11 cellular contexts compared by ENCODE assay signal in the genomic region with DNA sequence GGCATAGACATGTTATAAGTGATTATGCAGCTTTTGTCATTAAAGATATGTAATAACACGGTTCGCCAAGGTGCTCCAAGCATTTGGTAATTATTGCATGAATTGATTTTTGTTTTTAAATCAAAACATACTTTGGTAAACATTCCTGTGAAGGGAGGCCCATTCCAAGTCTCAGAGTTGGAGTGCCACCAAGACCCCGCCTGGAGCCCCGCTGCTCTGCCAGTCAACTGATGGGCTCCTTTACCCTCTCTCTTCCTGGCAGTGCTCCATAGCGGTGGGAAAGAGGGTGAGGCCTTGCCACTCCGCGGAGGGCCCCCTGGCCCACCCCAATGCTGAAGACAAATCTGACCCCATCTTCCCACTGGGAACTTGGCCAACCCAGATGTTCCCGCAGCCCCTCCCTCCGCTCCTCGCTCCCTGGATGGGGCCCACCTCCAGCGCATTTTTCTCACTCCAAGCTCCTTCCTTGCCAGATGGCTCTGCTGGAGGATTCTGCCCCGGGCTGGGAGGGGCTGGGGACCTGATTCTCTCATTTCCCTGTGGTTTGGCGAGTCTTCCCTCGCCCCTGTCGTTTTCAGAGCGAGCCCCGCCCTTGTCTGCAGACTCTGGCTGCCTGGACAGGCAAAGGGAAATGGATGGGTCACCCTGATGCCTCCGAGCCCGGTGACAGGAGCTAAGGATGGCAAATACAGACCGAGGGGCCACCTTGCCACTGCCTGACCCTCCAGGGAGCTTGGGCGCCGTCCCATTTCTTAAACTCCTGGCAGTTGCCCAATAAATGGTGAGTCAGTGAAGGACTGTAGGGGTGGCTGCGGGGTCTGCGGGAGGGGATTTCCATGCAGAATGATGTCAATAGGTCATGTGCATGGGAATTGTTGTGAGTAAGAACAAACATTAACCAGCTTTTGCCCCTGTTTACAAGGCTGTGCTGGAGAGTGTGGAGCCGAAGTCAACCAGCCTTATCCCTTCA. TPM values are rescaled to one million over a fixed set of nuclear protein-coding genes. Genes with fewer than 3 reads are reported as not detected.
A peak's percentile ranks its signal among the peaks of the same experiment; 100 is the strongest.
DNase-seq lines count a peak whose midpoint lies in the region; ATAC-seq, FAIRE-seq and TF ChIP-seq lines count a peak whose summit lies in the region.
"Had no signal": no experiment of that assay in that cellular context is flagged by ENCODE, and none has a peak within 500 bp of the region (broad histone marks: within the 10 kb centered on the region; RNA-seq: fewer than 3 reads in every experiment).

No MANE protein-coding gene starts in this region.

- TF ChIP-seq RAD21 in H1 (IDR thresholded peaks at IDR 0.05 in 1 of 2, conservative IDR thresholded peaks at IDR 0.05 in 1 of 2; ENCODE audit: low read depth in 2 of 2, low read length in 2 of 2): no peak

- H3K27me3 ChIP-seq in H1 (replicated peaks in 1 of 4; ENCODE audit: control insufficient read depth in 3 of 4, extremely low read depth in 1 of 4, insufficient read depth in 3 of 4, low read length in 3 of 4): no peaks in the 10 kb centered on the region
- no peaks in the 10 kb centered on the region for H3K27me3 ChIP-seq in muscle layer of colon (ENCODE audit: control insufficient read depth in 1 of 2, insufficient read depth in 2 of 2, low read length in 2 of 2)

- WGBS in H1 (ENCODE audit: extremely low coverage in 1 of 2, insufficient coverage in 1 of 2, insufficient read length in 1 of 2, insufficient replicate concordance in 2 of 2, low coverage in 1 of 2, low lambda C conversion rate in 2 of 2, missing lambda C conversion rate in 1 of 2), 2 experiments: 82% methylated on average over 25 of the region's 25 CpGs; no CpG with 5 or more reads in 1 of the 2 experiments

- no peak overlapping the region for H3K4me2 ChIP-seq in H1 (ENCODE audit: insufficient read depth in 1 of 2, low read depth in 2 of 2, low read length in 2 of 2)

- H2BK12ac ChIP-seq in H1 (ENCODE audit: low read depth, low read length): no peak overlapping the region

- DNase-seq in AG08396 (ENCODE audit: low spot score): peak; percentile 66
- DNase-seq in NCI-H446 treated with DMSO at 0.1 percent for 48 hours (lab: John Stamatoyannopoulos, UW): peak; percentile 63
- DNase-seq in H1 (ENCODE audit: low read depth in 1 of 2, low spot score in 2 of 2): no peak
- no peak for DNase-seq in activated CD4-positive, alpha-beta T cell treated with anti-CD3 and anti-CD28 coated beads for 36 hours
- no peak for DNase-seq in activated naive CD4-positive, alpha-beta T cell treated with anti-CD3 and anti-CD28 coated beads, Interleukin-2, amount 50 U/mL, for 16 hours
- no peak for DNase-seq in activated T-cell treated with anti-CD3 and anti-CD28 coated beads, Interleukin-2, amount 50 U/mL, for 4 hours
- DNase-seq: activated CD4-positive, alpha-beta T cell treated with anti-CD3 and anti-CD28 coated beads, Interleukin-2, amount 10 ng/mL, durations not matched to agents 7 days and 5 days; CD8-positive, alpha-beta T cell had no signal

- TF ChIP-seq EP300 in H1 (IDR thresholded peaks at IDR 0.05; ENCODE audit: borderline replicate concordance in 1 of 2, low read depth in 2 of 2, low read length in 2 of 2): no peak

- TF ChIP-seq CTCF in H1 (IDR thresholded peaks at IDR 0.05; ENCODE audit: control extremely low read depth in 1 of 3, insufficient read depth in 1 of 3, low read depth in 1 of 3, low read length in 3 of 3): no peak

- no peak overlapping the region for H3K18ac ChIP-seq in H1 (ENCODE audit: extremely low read depth, low read length)

- H3K4ac ChIP-seq in H1 (replicated peaks; ENCODE audit: insufficient read length, low read depth, low read length): no peak overlapping the region

- H4K20me1 ChIP-seq in H1 (replicated peaks in 1 of 2; ENCODE audit: control insufficient read depth in 1 of 2, insufficient read depth in 2 of 2, low read length in 2 of 2): no peaks in the 10 kb centered on the region

- H4K8ac ChIP-seq in H1 (ENCODE audit: extremely low read depth, insufficient read depth, low read length): no peak overlapping the region

- H2BK20ac ChIP-seq in H1 (ENCODE audit: low read length): no peak overlapping the region

- no peak for TF ChIP-seq POLR2A in H1 (IDR thresholded peaks at IDR 0.05; ENCODE audit: control extremely low read depth in 1 of 2, low read depth in 2 of 2, low read length in 2 of 2)

- H3K27ac ChIP-seq in H1 (ENCODE audit: low read depth, low read length) (no peak overlapping the region), muscle layer of colon (ENCODE audit: low read depth, low read length) (peak overlapping the region; percentile 7)

- no peak overlapping the region for H3K56ac ChIP-seq in H1 (replicated peaks; ENCODE audit: insufficient read length, low read depth, low read length)

- H3K79me1 ChIP-seq in H1 (ENCODE audit: low read depth, low read length): no peaks in the 10 kb centered on the region

- H3K4me1 ChIP-seq in H1 (replicated peaks in 1 of 4; ENCODE audit: control insufficient read depth in 3 of 4, insufficient read depth in 4 of 4, low read length in 3 of 4): peaks cover 9 to 21% (median 11%) of the 10 kb centered on the region in 4 experiments
- H3K4me1 ChIP-seq in muscle layer of colon (ENCODE audit: insufficient read depth, low read length): peaks cover 14% of the 10 kb centered on the region

- H3K23ac ChIP-seq in H1 (ENCODE audit: insufficient read length): no peak overlapping the region

- FAIRE-seq in H1 (lab: Jason Lieb, UNC): no peak

- H3K36me3 Mint-ChIP-seq in activated CD4-positive, alpha-beta T cell treated with anti-CD3 and anti-CD28 coated beads for 36 hours (ENCODE audit: low read depth): peaks cover 8% of the 10 kb centered on the region
- peaks cover 19% of the 10 kb centered on the region for H3K36me3 Mint-ChIP-seq in activated T-cell treated with anti-CD3 and anti-CD28 coated beads, Interleukin-2, amount 50 U/mL, for 4 hours (ENCODE audit: insufficient read depth)

- H4K91ac ChIP-seq in H1 (replicated peaks; ENCODE audit: insufficient read length, low read length): peak overlapping the region; percentile 12

- no peak overlapping the region for H2BK15ac ChIP-seq in H1 (ENCODE audit: low read length)

- no peak overlapping the region for H3K4me3 Mint-ChIP-seq in activated CD4-positive, alpha-beta T cell treated with anti-CD3 and anti-CD28 coated beads for 36 hours
- H3K4me3 Mint-ChIP-seq in activated T-cell treated with anti-CD3 and anti-CD28 coated beads, Interleukin-2, amount 50 U/mL, for 4 hours: no peak overlapping the region
- H3K4me3 Mint-ChIP-seq: activated CD4-positive, alpha-beta T cell treated with anti-CD3 and anti-CD28 coated beads, Interleukin-2, amount 10 ng/mL, durations not matched to agents 7 days and 5 days; CD8-positive, alpha-beta T cell had no signal

- H3K27ac Mint-ChIP-seq in activated CD4-positive, alpha-beta T cell treated with anti-CD3 and anti-CD28 coated beads for 36 hours: no peak overlapping the region
- H3K27ac Mint-ChIP-seq: activated CD4-positive, alpha-beta T cell treated with anti-CD3 and anti-CD28 coated beads, Interleukin-2, amount 10 ng/mL, durations not matched to agents 7 days and 5 days; CD8-positive, alpha-beta T cell had no signal

- POLR2A ChIA-PET in H1 (lab: Charles Lee; ENCODE audit: partially characterized antibody): interaction anchor here (0.6 to 1.6 kb wide), 2 partner anchors 60 to 195 kb away, joined by 3 read pairs; no protein-coding TSS in a partner anchor
- POLR2A ChIA-PET in activated CD4-positive, alpha-beta T cell treated with anti-CD3 and anti-CD28 coated beads for 36 hours (lab: Charles Lee): no interaction called here

- no peak overlapping the region for H2AFZ ChIP-seq in H1 (ENCODE audit: low read length)

- CTCF ChIA-PET in H1 (lab: Charles Lee; ENCODE audit: partially characterized antibody): interaction anchor here (1.0 to 5.6 kb wide), 2 partner anchors 44 to 55 kb away, joined by 3 to 50 read pairs; no protein-coding TSS in a partner anchor
- CTCF ChIA-PET in activated CD4-positive, alpha-beta T cell treated with anti-CD3 and anti-CD28 coated beads for 36 hours (lab: Charles Lee): no interaction called here

- no peaks in the 10 kb centered on the region for H3K9me3 Mint-ChIP-seq in activated CD4-positive, alpha-beta T cell treated with anti-CD3 and anti-CD28 coated beads for 36 hours (ENCODE audit: low read depth)
- no peaks in the 10 kb centered on the region for H3K9me3 Mint-ChIP-seq in activated T-cell treated with anti-CD3 and anti-CD28 coated beads, Interleukin-2, amount 50 U/mL, for 4 hours
- H3K9me3 Mint-ChIP-seq: activated CD4-positive, alpha-beta T cell treated with anti-CD3 and anti-CD28 coated beads, Interleukin-2, amount 10 ng/mL, durations not matched to agents 7 days and 5 days; CD8-positive, alpha-beta T cell had no signal

- H3K27me3 Mint-ChIP-seq in activated CD4-positive, alpha-beta T cell treated with anti-CD3 and anti-CD28 coated beads for 36 hours: no peaks in the 10 kb centered on the region
- peaks cover 3% of the 10 kb centered on the region for H3K27me3 Mint-ChIP-seq in activated T-cell treated with anti-CD3 and anti-CD28 coated beads, Interleukin-2, amount 50 U/mL, for 4 hours (ENCODE audit: low read depth)

- H2BK5ac ChIP-seq in H1 (ENCODE audit: low read depth, low read length): peak overlapping the region; percentile 24; the same call in 1 of the 2 replicates

- no peak overlapping the region for H3K14ac ChIP-seq in H1 (ENCODE audit: insufficient read length)

- H2AK5ac ChIP-seq in H1 (ENCODE audit: low read depth, low read length): no peak overlapping the region

- H2BK120ac ChIP-seq in H1 (replicated peaks; ENCODE audit: low read depth, low read length): no peak overlapping the region

- H3K36me3 ChIP-seq in H1 (ENCODE audit: control insufficient read depth in 2 of 4, insufficient read depth in 4 of 4, low read length in 3 of 4) (no peaks in the 10 kb centered on the region; a peak in 2 of 8 replicates), muscle layer of colon (ENCODE audit: insufficient read depth, low read length) (no peaks in the 10 kb centered on the region)

- intact Hi-C loops in activated CD4-positive, alpha-beta T cell treated with anti-CD3 and anti-CD28 coated beads for 36 hours (cut with DNase I, micrococcal nuclease): no loop called here

- no peak for ATAC-seq in HG02840 (IDR thresholded peaks at IDR 0.05; ENCODE audit: low FRiP score, unreplicated experiment)
- ATAC-seq in activated CD4-positive, alpha-beta T cell treated with anti-CD3 and anti-CD28 coated beads for 36 hours: no peak
- no peak for ATAC-seq in activated T-cell treated with anti-CD3 and anti-CD28 coated beads, Interleukin-2, amount 50 U/mL, for 4 hours
- ATAC-seq: CD8-positive, alpha-beta T cell had no signal

- H3K9me3 ChIP-seq in H1 (ENCODE audit: insufficient read depth in 2 of 2, low read depth in 1 of 2, low read length in 1 of 2) (no peaks in the 10 kb centered on the region), muscle layer of colon (ENCODE audit: low read length) (no peaks in the 10 kb centered on the region)
- H3K9me3 ChIP-seq: tibial artery had no signal

- H3K4me3 ChIP-seq in H1 (ENCODE audit: extremely low read depth in 1 of 4, insufficient read depth in 2 of 4, low read depth in 3 of 4, low read length in 4 of 4): no peak overlapping the region
- peak overlapping the region in 1 of 2 donors; percentile 9 for H3K4me3 ChIP-seq in muscle layer of colon (ENCODE audit: low read depth in 1 of 2, low read length in 2 of 2)
- H3K4me3 ChIP-seq: tibial artery had no signal

- peaks cover 3% of the 10 kb centered on the region for H3K4me1 Mint-ChIP-seq in activated CD4-positive, alpha-beta T cell treated with anti-CD3 and anti-CD28 coated beads for 36 hours
- peaks cover under 1% of the 10 kb centered on the region for H3K4me1 Mint-ChIP-seq in activated T-cell treated with anti-CD3 and anti-CD28 coated beads, Interleukin-2, amount 50 U/mL, for 4 hours (ENCODE audit: low read depth)

- H4K5ac ChIP-seq in H1 (ENCODE audit: insufficient read length, low read depth, low read length): no peak overlapping the region

- H3K23me2 ChIP-seq in H1 (ENCODE audit: low read depth, low read length): no peaks in the 10 kb centered on the region

- H3K79me2 ChIP-seq in H1 (ENCODE audit: control insufficient read depth in 1 of 2, insufficient read depth in 2 of 2, low read length in 2 of 2): no peaks in the 10 kb centered on the region

- H3K9ac ChIP-seq in H1 (replicated peaks in 1 of 4; ENCODE audit: extremely low read depth in 1 of 4, low read depth in 3 of 4, low read length in 3 of 4) (no peak overlapping the region), muscle layer of colon (ENCODE audit: low read length) (no peak overlapping the region)

RNA-seq across cellular contexts. Expression of gene PAPLN, which starts 9.2 kb away (rescaled TPM):
- total RNA-seq in H1 (2021; fragmentation: NEBNext Ultra II Directional; extraction: Animal tissue kit (Norgen Biotek cat#: 25700)): 14.8 and 15.9 TPM in 2 replicates
- polyA plus RNA-seq in H1 (2011; rRNA removed): 25.6 and 33.7 TPM in 2 replicates
- polyA plus RNA-seq in H1 (2011; cell fraction: cytosol; rRNA removed): 34.9 TPM
- 176 TPM for polyA plus RNA-seq in H1 (2011; cell fraction: nucleus; rRNA removed)
- 23.8 to 37.0 TPM (median 27.7 TPM) in 4 replicates for polyA plus RNA-seq in H1 (2012, experiment 1 of 2)
- 10.2 TPM for polyA plus RNA-seq in H1 (2012, experiment 2 of 2)
- polyA plus RNA-seq in H1 (2013, experiment 1 of 2): 4.1 TPM
- 3.1 TPM for polyA plus RNA-seq in H1 (2013, experiment 2 of 2)
- 22.0 and 24.4 TPM in 2 replicates for polyA minus RNA-seq in H1 (2011; rRNA and poly(A)+ RNA removed)
- polyA minus RNA-seq in H1 (2011; cell fraction: cytosol; rRNA and poly(A)+ RNA removed): 22.1 TPM
- 58.7 TPM for polyA minus RNA-seq in H1 (2011; cell fraction: nucleus; rRNA and poly(A)+ RNA removed)
- under 1 TPM; 0.21 to 0.30 TPM for total RNA-seq in activated CD4-positive, alpha-beta T cell treated with anti-CD3 and anti-CD28 coated beads for 36 hours
- under 1 TPM; 0.08 to 0.19 (median 0.18) TPM for total RNA-seq in activated T-cell treated with anti-CD3 and anti-CD28 coated beads, Interleukin-2, amount 50 U/mL, for 4 hours
- total RNA-seq: CD8-positive, alpha-beta T cell had no signal

Comparison
In these comparisons a context has a peak if more than half of its experiments do, and no peak if none do; other contexts are left out.
1. DNase-seq: peak in AG08396 (single experiment) and NCI-H446 treated with DMSO at 0.1 percent for 48 hours (single experiment); none in H1 (0 of 2), activated CD4-positive, alpha-beta T cell treated with anti-CD3 and anti-CD28 coated beads for 36 hours (single experiment), activated naive CD4-positive, alpha-beta T cell treated with anti-CD3 and anti-CD28 coated beads, Interleukin-2, amount 50 U/mL, for 16 hours (single experiment) and activated T-cell treated with anti-CD3 and anti-CD28 coated beads, Interleukin-2, amount 50 U/mL, for 4 hours (single experiment).
2. RNA of gene PAPLN, which starts 9.2 kb away (total RNA-seq): 14.8 to 15.9 TPM in H1; 0.21 to 0.30 TPM in activated CD4-positive, alpha-beta T cell treated with anti-CD3 and anti-CD28 coated beads for 36 hours and 0.08 to 0.19 TPM in activated T-cell treated with anti-CD3 and anti-CD28 coated beads, Interleukin-2, amount 50 U/mL, for 4 hours; every median in the first group is over 10 times any median in the second.